Comparison of ENCODE assay signal across 15 cellular contexts in genomic region chr3:123622766-123623165, GRCh38.
"Had no signal": no experiment of that assay in that cellular context is flagged by ENCODE, and none has a peak within 500 bp of the region (broad histone marks: within the 10 kb centered on the region; RNA-seq: fewer than 3 reads in every experiment).

No MANE protein-coding gene starts in this region.

- DNase-seq: activated CD4-positive, alpha-beta T cell treated with anti-CD3 and anti-CD28 coated beads for 48 hours; activated CD8-positive, alpha-beta memory T cell treated with anti-CD3 and anti-CD28 coated beads, Interleukin-2, amount 50 U/mL, for 48 hours; activated CD8-positive, alpha-beta T cell treated with anti-CD3 and anti-CD28 coated beads, Interleukin-2, amount 10 ng/mL, durations not matched to agents 7 days and 5 days; activated naive CD4-positive, alpha-beta T cell treated with anti-CD3 and anti-CD28 coated beads for 36 hours; cortex of kidney; effector memory CD4-positive, alpha-beta T cell; stimulated activated CD4-positive, alpha-beta T cell treated with anti-CD3 and anti-CD28 coated beads, Interleukin-2, amount 100 ng/mL, for 24 hours; stimulated activated naive CD4-positive, alpha-beta T cell; T-cell; T1000 had no signal

- H3K27ac ChIP-seq: epithelial cell of prostate, SK-N-MC had no signal

- ATAC-seq: activated CD8-positive, alpha-beta T cell treated with anti-CD3 and anti-CD28 coated beads, Interleukin-2, amount 10 ng/mL, durations not matched to agents 7 days and 5 days; activated T-helper 17 cell treated with anti-CD3 and anti-CD28 coated beads, Interleukin-2, amount 50 U/mL, for 72 hours; natural killer cell treated with Interleukin-12 subunit alpha and Interleukin-12 subunit beta and Interleukin-15 and Interleukin-18, amount 100 ng/mL, for 72 hours; sciatic nerve; T-cell had no signal

- H3K4me3 ChIP-seq: SK-N-MC had no signal
